Comparison of ENCODE assay signal across 17 cellular contexts in genomic region chr2:217332866-217333265, GRCh38.
DNase-seq lines count a peak whose midpoint lies in the region; ATAC-seq and TF ChIP-seq lines count a peak whose summit lies in the region.
"Had no signal": no experiment of that assay in that cellular context is flagged by ENCODE, and none has a peak within 500 bp of the region (broad histone marks: within the 10 kb centered on the region; RNA-seq: fewer than 3 reads in every experiment).

No MANE protein-coding gene starts in this region.

- H3K4me2 ChIP-seq in PC-9: no peak overlapping the region
- H3K4me2 ChIP-seq: KMS-11 had no signal

- CTCF ChIA-PET in PC-9 (lab: Charles Lee): no interaction called here

- peak overlapping the region in 1 of 3 experiments; percentile 36 for H3K4me3 Mint-ChIP-seq in nephron
- H3K4me3 Mint-ChIP-seq: B cell; CD4-positive, CD25-positive, alpha-beta regulatory T cell had no signal

- WGBS in esophagus muscularis mucosa: 90% methylated on average over 9 of the region's 9 CpGs
- 95 to 96% methylated on average over 9 of the region's 9 CpGs for WGBS in thyroid gland, 2 donors

- no peak for TF ChIP-seq EP300 in esophagus muscularis mucosa (IDR thresholded peaks at IDR 0.05)

- POLR2A ChIA-PET in PC-9 (lab: Charles Lee; ENCODE audit: unreplicated experiment): interaction anchor here (1.7 kb wide), 1 partner anchor 227 kb away, joined by 6 read pairs; no protein-coding TSS in a partner anchor

- H3K4me1 ChIP-seq in PC-9 (replicated peaks; ENCODE audit: insufficient read depth) (peaks cover 79% of the 10 kb centered on the region), esophagus muscularis mucosa (peaks cover 28 to 61% (median 60%) of the 10 kb centered on the region in 4 donors), thyroid gland (peaks cover 28 to 34% of the 10 kb centered on the region in 2 donors)

- no peaks in the 10 kb centered on the region for H3K9me2 ChIP-seq in PC-9 (ENCODE audit: insufficient read depth)

- no peak overlapping the region for H3K4me3 ChIP-seq in PC-9
- no peak overlapping the region for H3K4me3 ChIP-seq in esophagus muscularis mucosa
- H3K4me3 ChIP-seq in thyroid gland (replicated peaks in 1 of 3): no peak overlapping the region

- H3K27ac Mint-ChIP-seq in nephron: peak overlapping the region; percentile 25 to 47 (median 28)
- H3K27ac Mint-ChIP-seq: B cell; CD4-positive, CD25-positive, alpha-beta regulatory T cell had no signal

- no peaks in the 10 kb centered on the region for H3K27me3 ChIP-seq in PC-9 (ENCODE audit: insufficient read depth, low read depth)
- H3K27me3 ChIP-seq in esophagus muscularis mucosa: no peaks in the 10 kb centered on the region
- no peaks in the 10 kb centered on the region for H3K27me3 ChIP-seq in thyroid gland

- H3K9me3 ChIP-seq in PC-9 (ENCODE audit: insufficient read depth, low read depth) (no peaks in the 10 kb centered on the region), esophagus muscularis mucosa (no peaks in the 10 kb centered on the region), thyroid gland (no peaks in the 10 kb centered on the region)

- DNase-seq in PC-9 (no peak), esophagus muscularis mucosa (ENCODE audit: extremely low spot score) (no peak), thyroid gland (no peak), NCI-H146 treated with DMSO at 0.1 percent for 48 hours (lab: John Stamatoyannopoulos, UW; ENCODE audit: unreplicated experiment) (no peak)
- DNase-seq in activated CD8-positive, alpha-beta memory T cell treated with anti-CD3 and anti-CD28 coated beads for 24 hours: no peak
- no peak for DNase-seq in activated CD8-positive, alpha-beta memory T cell treated with anti-CD3 and anti-CD28 coated beads, Interleukin-2, amount 50 U/mL, for 48 hours
- DNase-seq: CD4-positive, CD25-positive, alpha-beta regulatory T cell; NCI-H1436; NCI-H2081 treated with DMSO at 0.1 percent for 48 hours; NCI-H510A; NCI-H774 had no signal

- H3F3A ChIP-seq in PC-9 (ENCODE audit: insufficient read depth, low read depth): peaks cover 32% of the 10 kb centered on the region

- intact Hi-C loops in PC-9 (cut with micrococcal nuclease; ENCODE audit: unreplicated experiment) (loop anchor here (5.0 kb wide), 2 partner anchors 226 to 636 kb away; partner anchors contain the start of gene IGFBP5), esophagus muscularis mucosa (cut with DNase I) (loop anchor here (10.0 kb wide), 1 partner anchor 648 kb away; no protein-coding TSS in a partner anchor), thyroid gland (cut with DNase I) (no loop called here)

- no TSS peak for BruUV-seq in PC-9 (replicated peaks; lab: Mats Ljungman, UMichigan)

- no peak for ATAC-seq in GM19467 (IDR thresholded peaks at IDR 0.05; ENCODE audit: unreplicated experiment)
- ATAC-seq: HCT116, SK-N-SH treated with all-trans-retinoic acid at 6 μM for 48 hours had no signal

- TF ChIP-seq POLR2A in esophagus muscularis mucosa (IDR thresholded peaks at IDR 0.05; ENCODE audit: low read depth) (no peak), thyroid gland (IDR thresholded peaks at IDR 0.05) (no peak)

- no peaks in the 10 kb centered on the region for H3K36me3 Mint-ChIP-seq in nephron (ENCODE audit: low read depth)
- H3K36me3 Mint-ChIP-seq: CD4-positive, CD25-positive, alpha-beta regulatory T cell had no signal

- H3K27ac ChIP-seq in PC-9: peak overlapping the region; percentile 79; the same call in 1 of the 2 replicates
- peak overlapping the region; percentile 80 to 82 (median 82) for H3K27ac ChIP-seq in esophagus muscularis mucosa (replicated peaks in 1 of 4)
- H3K27ac ChIP-seq in thyroid gland: peak overlapping the region in 2 of 3 donors; percentile 46 to 93
- H3K27ac ChIP-seq: KMS-11 had no signal

- peaks cover 64% of the 10 kb centered on the region for H3K4me1 Mint-ChIP-seq in nephron
- H3K4me1 Mint-ChIP-seq: B cell; CD4-positive, CD25-positive, alpha-beta regulatory T cell had no signal

- H2AFZ ChIP-seq in PC-9: no peak overlapping the region

- H3K36me3 ChIP-seq in PC-9 (ENCODE audit: low read depth) (no peaks in the 10 kb centered on the region), esophagus muscularis mucosa (no peaks in the 10 kb centered on the region), thyroid gland (no peaks in the 10 kb centered on the region)

- TF ChIP-seq CTCF in PC-9 (conservative IDR thresholded peaks at IDR 0.05) (no peak), esophagus muscularis mucosa (IDR thresholded peaks at IDR 0.05) (no peak), nephron (IDR thresholded peaks at IDR 0.05; ENCODE audit: unreplicated experiment in 3 of 3) (no peak), thyroid gland (IDR thresholded peaks at IDR 0.05) (no peak)

- no peaks in the 10 kb centered on the region for H3K79me2 ChIP-seq in PC-9 (ENCODE audit: low read depth)

- H3K9me3 Mint-ChIP-seq in nephron: no peaks in the 10 kb centered on the region
- H3K9me3 Mint-ChIP-seq: CD4-positive, CD25-positive, alpha-beta regulatory T cell had no signal

- H4K20me1 ChIP-seq in PC-9 (ENCODE audit: insufficient read depth): no peaks in the 10 kb centered on the region

- no peaks in the 10 kb centered on the region for H3K27me3 Mint-ChIP-seq in nephron (ENCODE audit: low read depth)
- H3K27me3 Mint-ChIP-seq: CD4-positive, CD25-positive, alpha-beta regulatory T cell had no signal
